In genomic region chr13:44697058-44697457, GRCh38 we compare ENCODE assay signal across 21 cellular contexts.
"Had no signal": no experiment of that assay in that cellular context is flagged by ENCODE, and none has a peak within 500 bp of the region (broad histone marks: within the 10 kb centered on the region; RNA-seq: fewer than 3 reads in every experiment).

No MANE protein-coding gene starts in this region.

- ATAC-seq: body of pancreas; effector memory CD8-positive, alpha-beta T cell; left lung; lower lobe of right lung; pancreas had no signal

- H3K4me1 Mint-ChIP-seq: nephron had no signal

- H3K27ac Mint-ChIP-seq: activated naive CD8-positive, alpha-beta T cell; effector memory CD8-positive, alpha-beta T cell; nephron; T-helper 2 cell treated with Interferon-gamma antibody and Interleukin-4, amounts not matched to agents 5 μg/mL and 100 μg/mL, for 36 hours had no signal

- H3K9me3 Mint-ChIP-seq: effector memory CD8-positive, alpha-beta T cell; nephron; T-helper 2 cell treated with Interferon-gamma antibody and Interleukin-4, amounts not matched to agents 5 μg/mL and 100 μg/mL, for 36 hours had no signal

- H3K4me3 ChIP-seq: body of pancreas, left lung, lower lobe of right lung, pancreas, right atrium auricular region, tibial nerve had no signal

- H3K36me3 ChIP-seq: left lung, lower lobe of right lung, pancreas, right atrium auricular region, tibial nerve had no signal

- H3K27me3 ChIP-seq: body of pancreas, left lung, pancreas, right atrium auricular region, tibial nerve had no signal

- H3K9me3 ChIP-seq: body of pancreas, left lung, lower lobe of right lung, pancreas, right atrium auricular region, tibial nerve had no signal

- H3K36me3 Mint-ChIP-seq: activated naive CD8-positive, alpha-beta T cell had no signal

- DNase-seq: activated CD4-positive, alpha-beta T cell treated with anti-CD3 and anti-CD28 coated beads for 48 hours; activated CD4-positive, alpha-beta T cell treated with anti-CD3 and anti-CD28 coated beads, Interleukin-2, amount 50 U/mL, for 48 hours; activated CD8-positive, alpha-beta memory T cell treated with anti-CD3 and anti-CD28 coated beads for 24 hours; activated effector memory CD4-positive, alpha-beta T cell treated with Interleukin-2 at 50 U/mL for 16 hours; activated naive CD4-positive, alpha-beta T cell treated with Interleukin-2 at 50 U/mL for 16 hours; body of pancreas; cortex of kidney; effector memory CD8-positive, alpha-beta T cell; foreskin melanocyte; glutamatergic neuron; left lung; lower lobe of right lung; pancreas; stimulated activated CD4-positive, alpha-beta T cell treated with anti-CD3 and anti-CD28 coated beads, Interleukin-2, amount 100 ng/mL, for 48 hours; stimulated activated naive CD4-positive, alpha-beta T cell treated with Interleukin-2 at 50 U/mL for 16 hours; T-helper 1 cell had no signal

- H3K4me3 Mint-ChIP-seq: activated naive CD8-positive, alpha-beta T cell; effector memory CD8-positive, alpha-beta T cell; nephron; T-helper 2 cell treated with Interferon-gamma antibody and Interleukin-4, amounts not matched to agents 5 μg/mL and 100 μg/mL, for 36 hours had no signal

- H3K27ac ChIP-seq: body of pancreas, left lung, lower lobe of right lung, pancreas, right atrium auricular region, tibial nerve had no signal

- H3K4me1 ChIP-seq: body of pancreas, left lung, lower lobe of right lung, pancreas, tibial nerve had no signal
